In genomic region chr13:48486362-48486761, GRCh38 we compare ENCODE assay signal across 32 cellular contexts. TPM values are rescaled to one million over a fixed set of nuclear protein-coding genes. Genes with fewer than 3 reads are reported as not detected.
DNase-seq lines count a peak whose midpoint lies in the region; ATAC-seq, FAIRE-seq and TF ChIP-seq lines count a peak whose summit lies in the region.
"Had no signal": no experiment of that assay in that cellular context is flagged by ENCODE, and none has a peak within 500 bp of the region (broad histone marks: within the 10 kb centered on the region; RNA-seq: fewer than 3 reads in every experiment).

No MANE protein-coding gene starts in this region.

- no peak for TF ChIP-seq CTCF in natural killer cell (IDR thresholded peaks at IDR 0.05)

- no peaks in the 10 kb centered on the region for H3K27me3 ChIP-seq in right cardiac atrium (ENCODE audit: control insufficient read depth, insufficient read depth)
- H3K27me3 ChIP-seq: cardiac muscle cell, colonic mucosa, ovary had no signal

- H3K27ac Mint-ChIP-seq in activated CD8-positive, alpha-beta memory T cell treated with anti-CD3 and anti-CD28 coated beads, Interleukin-2, amount 10 ng/mL, durations not matched to agents 7 days and 5 days = peak overlapping the region; percentile 25
- H3K27ac Mint-ChIP-seq in T-cell (peak overlapping the region; percentile 75 to 79), natural killer cell (peak overlapping the region; percentile 74 to 75)
- H3K27ac Mint-ChIP-seq: activated CD4-positive, alpha-beta T cell treated with anti-CD3 and anti-CD28 coated beads, Interleukin-2, amount 10 ng/mL, durations not matched to agents 24 days and 14 days; activated T-helper 1 cell treated with anti-CD3 and anti-CD28 coated beads, Interleukin-12 subunit alpha, Interleukin-12 subunit beta, Interleukin-2, Interleukin-4 antibody, amounts not matched to agents 30 ng/mL and 10 ng/mL and 1 ng/mL, durations not matched to agents 14 hours and 24 hours and 36 hours had no signal

- H3K4me3 ChIP-seq in right cardiac atrium (ENCODE audit: low read length) = no peak overlapping the region
- H3K4me3 ChIP-seq: A549, cardiac muscle cell, colonic mucosa, GM12878, ovary had no signal

- H3K4me1 Mint-ChIP-seq in activated CD8-positive, alpha-beta memory T cell treated with anti-CD3 and anti-CD28 coated beads, Interleukin-2, amount 10 ng/mL, durations not matched to agents 7 days and 5 days = peaks cover 42% of the 10 kb centered on the region
- H3K4me1 Mint-ChIP-seq in T-cell (peaks cover 16 to 66% (median 22%) of the 10 kb centered on the region in 3 donors), natural killer cell (peaks cover 53 to 58% of the 10 kb centered on the region in 2 donors)

- peaks cover 71% of the 10 kb centered on the region for H3K36me3 Mint-ChIP-seq in activated CD8-positive, alpha-beta memory T cell treated with anti-CD3 and anti-CD28 coated beads, Interleukin-2, amount 10 ng/mL, durations not matched to agents 7 days and 5 days
- H3K36me3 Mint-ChIP-seq in T-cell = peaks cover 49% of the 10 kb centered on the region
- peaks cover 9% of the 10 kb centered on the region for H3K36me3 Mint-ChIP-seq in natural killer cell

- no peaks in the 10 kb centered on the region for H3K27me3 Mint-ChIP-seq in activated CD8-positive, alpha-beta memory T cell treated with anti-CD3 and anti-CD28 coated beads, Interleukin-2, amount 10 ng/mL, durations not matched to agents 7 days and 5 days
- H3K27me3 Mint-ChIP-seq in T-cell (no peaks in the 10 kb centered on the region), natural killer cell (ENCODE audit: low read depth in 2 of 2) (no peaks in the 10 kb centered on the region)
- H3K27me3 Mint-ChIP-seq: activated CD4-positive, alpha-beta T cell treated with anti-CD3 and anti-CD28 coated beads, Interleukin-2, amount 10 ng/mL, durations not matched to agents 24 days and 14 days; CD4-positive, CD25-positive, alpha-beta regulatory T cell had no signal

- H3K4me3 Mint-ChIP-seq in activated CD8-positive, alpha-beta memory T cell treated with anti-CD3 and anti-CD28 coated beads, Interleukin-2, amount 10 ng/mL, durations not matched to agents 7 days and 5 days = no peak overlapping the region
- H3K4me3 Mint-ChIP-seq in T-cell (peak overlapping the region in 1 of 3 donors; percentile 37), natural killer cell (peak overlapping the region; percentile 60)
- H3K4me3 Mint-ChIP-seq: activated CD4-positive, alpha-beta T cell treated with anti-CD3 and anti-CD28 coated beads, Interleukin-2, amount 10 ng/mL, durations not matched to agents 24 days and 14 days; activated T-helper 1 cell treated with anti-CD3 and anti-CD28 coated beads, Interleukin-12 subunit alpha, Interleukin-12 subunit beta, Interleukin-2, Interleukin-4 antibody, amounts not matched to agents 30 ng/mL and 10 ng/mL and 1 ng/mL, durations not matched to agents 14 hours and 24 hours and 36 hours; neural crest cell had no signal

- intact Hi-C loops in natural killer cell (cut with micrococcal nuclease) (no loop called here), right cardiac atrium (cut with DNase I) (no loop called here)

- peaks cover 2% of the 10 kb centered on the region for H3K9me3 Mint-ChIP-seq in activated CD8-positive, alpha-beta memory T cell treated with anti-CD3 and anti-CD28 coated beads, Interleukin-2, amount 10 ng/mL, durations not matched to agents 7 days and 5 days (ENCODE audit: low read depth)
- H3K9me3 Mint-ChIP-seq in T-cell (peaks cover 0 to 3% (median 0%) of the 10 kb centered on the region in 3 donors), natural killer cell (no peaks in the 10 kb centered on the region)

- no peak for DNase-seq in activated CD8-positive, alpha-beta memory T cell treated with anti-CD3 and anti-CD28 coated beads, Interleukin-2, amount 10 ng/mL, durations not matched to agents 7 days and 5 days
- no peak for DNase-seq in activated CD8-positive, alpha-beta memory T cell treated with anti-CD3 and anti-CD28 coated beads, Interleukin-2, amount 50 U/mL, for 4 hours
- DNase-seq in GM19239 (ENCODE audit: insufficient read length, low spot score) (no peak), T-cell (no peak), natural killer cell (no peak), NAMALWA (ENCODE audit: low spot score) (no peak), right cardiac atrium (no peak)
- DNase-seq: activated CD4-positive, alpha-beta T cell treated with anti-CD3 and anti-CD28 coated beads, Interleukin-2, amount 10 ng/mL, durations not matched to agents 24 days and 14 days; CD4-positive, CD25-positive, alpha-beta regulatory T cell; colonic mucosa; DMS153; effector CD8-positive, alpha-beta T cell; MM.1S; NCI-H1436 treated with DMSO at 0.1 percent for 48 hours; NCI-H2107; NCI-H345; NCI-H69; ovary; SK-N-SH; stimulated activated naive CD4-positive, alpha-beta T cell treated with Interleukin-2 at 50 U/mL for 16 hours had no signal

- H3K4me1 ChIP-seq in right cardiac atrium (ENCODE audit: control insufficient read depth, insufficient read depth, low read length) = no peaks in the 10 kb centered on the region
- H3K4me1 ChIP-seq: A549, colonic mucosa had no signal

- ATAC-seq in activated CD8-positive, alpha-beta memory T cell treated with anti-CD3 and anti-CD28 coated beads, Interleukin-2, amount 10 ng/mL, durations not matched to agents 7 days and 5 days = no peak
- ATAC-seq in T-cell (replicated peaks in 1 of 4) (no peak), natural killer cell (peak in 2 of 3 donors; percentile 32 to 59), HG02884 (IDR thresholded peaks at IDR 0.05; ENCODE audit: unreplicated experiment) (no peak), right cardiac atrium (no peak)
- ATAC-seq: A549, GM12878, left lobe of liver, Right ventricle myocardium inferior had no signal

- no peaks in the 10 kb centered on the region for H3K9me3 ChIP-seq in right cardiac atrium (ENCODE audit: control insufficient read depth, low read length)
- H3K9me3 ChIP-seq: A549, colonic mucosa, ovary, SK-N-SH had no signal

- FAIRE-seq in GM19239 (lab: Jason Lieb, UNC) = peak; percentile 52
- FAIRE-seq: A549, astrocyte, GM12878, H1, urothelium cell line had no signal

- POLR2A ChIA-PET in T-cell (lab: Charles Lee) = no interaction called here

- no peak overlapping the region for H3K27ac ChIP-seq in right cardiac atrium (ENCODE audit: low read length)
- H3K27ac ChIP-seq: A549, cardiac muscle cell, colonic mucosa, epithelial cell of prostate, ovary had no signal

- CTCF ChIA-PET in activated CD8-positive, alpha-beta memory T cell treated with anti-CD3 and anti-CD28 coated beads, Interleukin-2, amount 10 ng/mL, durations not matched to agents 7 days and 5 days (lab: Charles Lee) = no interaction called here
- CTCF ChIA-PET in T-cell (lab: Charles Lee) = interaction anchor here (0.5 to 1.3 kb wide), 3 partner anchors 94 to 1913 kb away, joined by 3 read pairs; no protein-coding TSS in a partner anchor

RNA-seq across cellular contexts. Expression of gene RCBTB2, which starts 46.5 kb away (rescaled TPM):
- 10 to 100 TPM; 17.0 to 22.5 TPM for total RNA-seq in activated CD8-positive, alpha-beta memory T cell treated with anti-CD3 and anti-CD28 coated beads, Interleukin-2, amount 10 ng/mL, durations not matched to agents 7 days and 5 days
- total RNA-seq in T-cell = 10 to 100 TPM; 10.4 to 19.7 (median 16.2) TPM
- 10 to 100 TPM; 21.9 to 27.1 (median 24.2) TPM for total RNA-seq in natural killer cell
- total RNA-seq in right cardiac atrium = 10 to 100 TPM in 3 of 4 donors, 1 to 10 TPM in 1; 9.0 to 17.3 (median 17.0) TPM
- polyA plus RNA-seq in right cardiac atrium = 13.9 TPM

Comparison
In these comparisons a context has a peak if more than half of its experiments do, and no peak if none do; other contexts are left out.
1. ATAC-seq: peak in natural killer cell (2 of 3); none in activated CD8-positive, alpha-beta memory T cell treated with anti-CD3 and anti-CD28 coated beads, Interleukin-2, amount 10 ng/mL, durations not matched to agents 7 days and 5 days (single experiment), T-cell (0 of 4), HG02884 (single experiment) and right cardiac atrium (0 of 2).
2. H3K27ac Mint-ChIP-seq: peak in every context shown above with its lines; median percentile 77 in T-cell; 74 in natural killer cell; 25 in activated CD8-positive, alpha-beta memory T cell treated with anti-CD3 and anti-CD28 coated beads, Interleukin-2, amount 10 ng/mL, durations not matched to agents 7 days and 5 days.